Comparison of ENCODE assay signal across 8 cellular contexts in the genomic region with DNA sequence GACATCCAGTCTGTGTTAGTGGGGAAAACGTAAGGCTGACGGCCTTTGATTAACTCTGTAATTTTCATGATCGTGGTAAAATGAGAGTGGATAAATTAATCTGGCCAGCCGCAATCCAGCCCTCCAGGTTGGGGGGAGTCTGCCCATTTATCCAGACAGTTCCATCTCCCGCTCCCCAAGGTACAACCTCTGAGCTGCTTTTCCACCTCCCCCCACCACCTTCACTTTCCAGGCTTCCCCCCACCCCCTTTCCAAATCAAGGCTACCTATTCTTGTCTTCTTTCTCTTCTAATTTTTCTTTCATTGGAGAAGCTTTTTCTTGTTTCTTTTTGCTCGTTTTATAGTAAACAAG. TPM values are rescaled to one million over a fixed set of nuclear protein-coding genes. Genes with fewer than 3 reads are reported as not detected.
A peak's percentile ranks its signal among the peaks of the same experiment; 100 is the strongest.
DNase-seq lines count a peak whose midpoint lies in the region; ATAC-seq, FAIRE-seq and TF ChIP-seq lines count a peak whose summit lies in the region.

No MANE protein-coding gene starts in this region.

- TF ChIP-seq POLR2A in GM12891 (IDR thresholded peaks at IDR 0.05; ENCODE audit: low read depth, low read length): no peak

- no peak overlapping the region for H2AFZ ChIP-seq in Karpas-422 (ENCODE audit: low read length)

- H3K27me3 Mint-ChIP-seq in natural killer cell treated with Interleukin-12 subunit alpha and Interleukin-12 subunit beta and Interleukin-15 and Interleukin-18, amount 100 ng/mL, for 72 hours: no peaks in the 10 kb centered on the region

- peak overlapping the region; percentile 92 for H3K9ac ChIP-seq in Karpas-422 (ENCODE audit: low read length)

- H3K36me3 ChIP-seq in Karpas-422 (ENCODE audit: insufficient read depth, low read length): peaks cover 6% of the 10 kb centered on the region; the same call in 1 of the 2 replicates

- no peaks in the 10 kb centered on the region for H3K27me3 ChIP-seq in Karpas-422 (ENCODE audit: low read length)

- H3K4me1 Mint-ChIP-seq in natural killer cell treated with Interleukin-12 subunit alpha and Interleukin-12 subunit beta and Interleukin-15 and Interleukin-18, amount 100 ng/mL, for 72 hours (ENCODE audit: low read depth in 2 of 2): peaks cover 42 to 67% of the 10 kb centered on the region in 2 donors

- no peaks in the 10 kb centered on the region for H3K9me3 Mint-ChIP-seq in natural killer cell treated with Interleukin-12 subunit alpha and Interleukin-12 subunit beta and Interleukin-15 and Interleukin-18, amount 100 ng/mL, for 72 hours

- peak; percentile 57 for DNase-seq in Karpas-422
- no peak for DNase-seq in coronary artery (ENCODE audit: low spot score)
- no peak for DNase-seq in natural killer cell treated with Interleukin-12 subunit alpha and Interleukin-12 subunit beta and Interleukin-15 and Interleukin-18, amount 100 ng/mL, for 72 hours (ENCODE audit: low spot score)
- DNase-seq in GM12891 (ENCODE audit: insufficient read length, low spot score): no peak
- no peak for DNase-seq in NCI-H146 treated with DMSO at 0.1 percent for 48 hours (lab: John Stamatoyannopoulos, UW; ENCODE audit: unreplicated experiment)

- H3K4me3 Mint-ChIP-seq in natural killer cell treated with Interleukin-12 subunit alpha and Interleukin-12 subunit beta and Interleukin-15 and Interleukin-18, amount 100 ng/mL, for 72 hours: peak overlapping the region; percentile 99

- ATAC-seq in natural killer cell treated with Interleukin-12 subunit alpha and Interleukin-12 subunit beta and Interleukin-15 and Interleukin-18, amount 100 ng/mL, for 72 hours: no peak
- ATAC-seq in HG02571 (IDR thresholded peaks at IDR 0.05; ENCODE audit: unreplicated experiment) (no peak), GM21723 (IDR thresholded peaks at IDR 0.05; ENCODE audit: unreplicated experiment) (no peak)

- H3K79me2 ChIP-seq in Karpas-422 (ENCODE audit: low read length): peaks cover 94% of the 10 kb centered on the region

- peaks cover 66% of the 10 kb centered on the region for H3K4me1 ChIP-seq in Karpas-422 (ENCODE audit: low read length)

- H3K4me3 ChIP-seq in Karpas-422 (ENCODE audit: low read length) (peak overlapping the region; percentile 88), coronary artery (peak overlapping the region; percentile 94)

- peak overlapping the region; percentile 91 to 99 for H3K27ac Mint-ChIP-seq in natural killer cell treated with Interleukin-12 subunit alpha and Interleukin-12 subunit beta and Interleukin-15 and Interleukin-18, amount 100 ng/mL, for 72 hours

- FAIRE-seq in GM12891 (lab: Jason Lieb, UNC): no peak

- H3K9me2 ChIP-seq in Karpas-422 (replicated peaks; ENCODE audit: insufficient read depth, low read length): no peaks in the 10 kb centered on the region

- peaks cover 13% of the 10 kb centered on the region for H3K36me3 Mint-ChIP-seq in natural killer cell treated with Interleukin-12 subunit alpha and Interleukin-12 subunit beta and Interleukin-15 and Interleukin-18, amount 100 ng/mL, for 72 hours

- TF ChIP-seq CTCF in C4-2B (conservative IDR thresholded peaks at IDR 0.05) (no peak), coronary artery (IDR thresholded peaks at IDR 0.05) (no peak)

- H4K20me1 ChIP-seq in Karpas-422 (ENCODE audit: insufficient read depth, low read depth, low read length): peaks cover 1% of the 10 kb centered on the region; the same call in 1 of the 2 replicates

- H3K4me2 ChIP-seq in Karpas-422 (ENCODE audit: low read depth, low read length, poor library complexity, severe bottlenecking): peak overlapping the region; percentile 98

- H3K9me3 ChIP-seq in Karpas-422 (ENCODE audit: low read length): no peaks in the 10 kb centered on the region

- H3K27ac ChIP-seq in C4-2B (peak overlapping the region; percentile 83), Karpas-422 (ENCODE audit: low read length) (peak overlapping the region; percentile 82), coronary artery (peak overlapping the region; percentile 98)

TF ChIP-seq in GM12891, 5 proteins besides CTCF, POLR2A, EP300 and RAD21:
- TF ChIP-seq POU2F2 (IDR thresholded peaks at IDR 0.05; ENCODE audit: low read depth, low read length): no peak
- no peak for TF ChIP-seq POLR2AphosphoS5 (IDR thresholded peaks at IDR 0.05; ENCODE audit: low read depth, low read length)
- no peak for TF ChIP-seq SPI1 (IDR thresholded peaks at IDR 0.05; ENCODE audit: low read depth, low read length)
- TF ChIP-seq PAX5 (IDR thresholded peaks at IDR 0.05; ENCODE audit: insufficient read depth, low read length, severe bottlenecking): no peak
- no peak for TF ChIP-seq TAF1 (IDR thresholded peaks at IDR 0.05; ENCODE audit: low read depth, low read length)
TF ChIP-seq in GM12891: peak in this region for 0.

RNA-seq across cellular contexts. Expression of a gene that starts 6.0 kb away (rescaled TPM):
- total RNA-seq in Karpas-422 (2014; rRNA removed; shearing (Covaris generic); ENCODE audit: low replicate concordance): 19.3 and 29.2 TPM in 2 replicates
- 10 to 100 TPM; 50.0 to 67.5 TPM for total RNA-seq in natural killer cell treated with Interleukin-12 subunit alpha and Interleukin-12 subunit beta and Interleukin-15 and Interleukin-18, amount 100 ng/mL, for 72 hours
- polyA plus RNA-seq in GM12891 (2012; ENCODE audit: low read depth, missing spikeins): 15.5 TPM

RNA-seq across cellular contexts. Expression of a gene that starts 6.1 kb away (rescaled TPM):
- 0.48 and 0.97 TPM in 2 replicates for total RNA-seq in Karpas-422 (2014; rRNA removed; shearing (Covaris generic); ENCODE audit: low replicate concordance)
- total RNA-seq in natural killer cell treated with Interleukin-12 subunit alpha and Interleukin-12 subunit beta and Interleukin-15 and Interleukin-18, amount 100 ng/mL, for 72 hours: under 1 TPM; 0.73 to 0.76 TPM
- 0.26 TPM for polyA plus RNA-seq in GM12891 (2012; ENCODE audit: low read depth, missing spikeins)
